Comparison of ENCODE assay signal across 8 cellular contexts in the genomic region with DNA sequence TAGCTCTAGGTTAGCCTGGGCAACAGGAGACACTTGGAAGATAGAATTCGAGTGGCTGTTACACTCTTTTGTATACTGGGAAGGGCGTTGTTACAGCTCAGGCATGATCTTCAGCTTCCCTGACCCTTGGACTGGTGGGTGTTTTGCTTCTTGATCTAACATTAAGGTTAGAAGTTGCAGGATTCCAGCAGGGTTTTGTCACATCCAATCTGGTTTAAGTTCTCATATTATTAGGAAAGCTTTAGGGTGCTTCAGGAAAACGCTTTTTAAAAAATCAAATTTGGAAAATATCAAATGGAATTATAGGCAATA. TPM values are rescaled to one million over a fixed set of nuclear protein-coding genes. Genes with fewer than 3 reads are reported as not detected.
"Had no signal": no experiment of that assay in that cellular context is flagged by ENCODE, and none has a peak within 500 bp of the region (broad histone marks: within the 10 kb centered on the region; RNA-seq: fewer than 3 reads in every experiment).

No MANE protein-coding gene starts in this region.

RNA-seq across cellular contexts. Expression of gene HJV, which starts 29.1 kb away (rescaled TPM):
- total RNA-seq: activated CD4-positive, alpha-beta memory T cell treated with anti-CD3 and anti-CD28 coated beads, Interleukin-2, amount 10 ng/mL, durations not matched to agents 7 days and 5 days; activated naive CD4-positive, alpha-beta T cell treated with anti-CD3 and anti-CD28 coated beads for 36 hours; dermis microvascular lymphatic vessel endothelial cell; lower lobe of right lung; natural killer cell treated with Interleukin-12 subunit alpha and Interleukin-12 subunit beta and Interleukin-15 and Interleukin-18, amount 100 ng/mL, for 72 hours; osteoblast; T-helper 2 cell treated with Interferon-gamma antibody and Interleukin-4, amounts not matched to agents 100 ng/mL and 5 ng/mL, for 36 hours; uterus had no signal
